1 cellular context compared by ENCODE assay signal in the genomic region with DNA sequence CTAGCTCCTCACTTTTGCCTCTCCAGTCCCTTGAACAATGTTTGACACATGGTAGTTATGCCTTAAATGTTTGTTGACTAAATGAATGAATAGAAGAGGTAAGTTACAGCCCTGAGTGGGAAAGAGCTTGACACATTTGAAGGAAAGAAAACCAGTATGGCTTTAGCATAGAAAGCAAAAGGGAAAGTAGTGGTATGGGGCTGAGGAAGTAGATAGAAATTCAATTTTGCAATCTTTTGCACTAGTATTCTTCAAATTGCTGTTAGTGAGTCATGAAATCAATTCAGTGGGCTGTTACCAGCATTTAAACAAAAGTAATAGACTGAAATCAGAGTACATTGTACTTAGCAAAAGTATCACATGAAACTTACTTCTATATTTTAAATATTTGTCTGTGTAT.
TF ChIP-seq lines count a peak whose summit lies in the region.

No MANE protein-coding gene starts in this region.

TF ChIP-seq in HepG2, 621 proteins besides CTCF, POLR2A, EP300 and RAD21 (continued from another document):
- TF ChIP-seq ZC3H4 (CRISPR knock-in tag; IDR thresholded peaks at IDR 0.05; ENCODE audit: borderline replicate concordance) (no peak), MATR3 (CRISPR knock-in tag; IDR thresholded peaks at IDR 0.05) (no peak), GATAD2A (CRISPR knock-in tag; IDR thresholded peaks at IDR 0.05) (no peak), ZNF10 (CRISPR knock-in tag; IDR thresholded peaks at IDR 0.05; ENCODE audit: borderline replicate concordance, low read depth) (no peak), PTBP1 (IDR thresholded peaks at IDR 0.05; ENCODE audit: low read depth, low read length, poor library complexity, severe bottlenecking) (no peak), PHB2 (IDR thresholded peaks at IDR 0.05; ENCODE audit: partially characterized antibody) (no peak), ZNF552 (CRISPR knock-in tag; IDR thresholded peaks at IDR 0.05; ENCODE audit: borderline replicate concordance) (no peak)
TF ChIP-seq in HepG2: peak in this region for 0.
